Comparison of ENCODE assay signal across 19 cellular contexts in genomic region chrX:134752558-134752957, GRCh38.
"Had no signal": no experiment of that assay in that cellular context is flagged by ENCODE, and none has a peak within 500 bp of the region (broad histone marks: within the 10 kb centered on the region; RNA-seq: fewer than 3 reads in every experiment).

No MANE protein-coding gene starts in this region.

- H3K27ac Mint-ChIP-seq: activated naive CD8-positive, alpha-beta T cell treated with anti-CD3 and anti-CD28 coated beads for 36 hours; naive thymus-derived CD4-positive, alpha-beta T cell; stimulated activated naive CD8-positive, alpha-beta T cell treated with anti-CD3 and anti-CD28 coated beads, Interleukin-15, Interleukin-2, amounts not matched to agents 100 ng/mL and 50 ng/mL, for 24 hours; WTC11 had no signal

- H3K4me1 ChIP-seq: heart right ventricle, prostate gland, thyroid gland had no signal

- H3K9me3 Mint-ChIP-seq: activated naive CD8-positive, alpha-beta T cell treated with anti-CD3 and anti-CD28 coated beads for 36 hours; naive thymus-derived CD4-positive, alpha-beta T cell; stimulated activated naive CD8-positive, alpha-beta T cell treated with anti-CD3 and anti-CD28 coated beads, Interleukin-15, Interleukin-2, amounts not matched to agents 100 ng/mL and 50 ng/mL, for 24 hours; WTC11 had no signal

- H3K27me3 ChIP-seq: cardiac muscle cell had no signal

- H3K36me3 Mint-ChIP-seq: activated naive CD8-positive, alpha-beta T cell treated with anti-CD3 and anti-CD28 coated beads for 36 hours; naive thymus-derived CD4-positive, alpha-beta T cell; WTC11 had no signal

- H3K9me3 ChIP-seq: heart right ventricle, prostate gland, thyroid gland had no signal

- ATAC-seq: heart right ventricle; left lobe of liver; naive thymus-derived CD4-positive, alpha-beta T cell; WTC11 had no signal

- H3K36me3 ChIP-seq: cardiac muscle cell, heart right ventricle, prostate gland, thyroid gland had no signal

- DNase-seq: activated naive CD4-positive, alpha-beta T cell treated with Interleukin-2 at 50 U/mL for 16 hours; activated naive CD8-positive, alpha-beta T cell treated with anti-CD3 and anti-CD28 coated beads for 36 hours; activated T-cell treated with anti-CD3 and anti-CD28 coated beads, Interleukin-2, amount 50 U/mL, for 48 hours; amygdala; foreskin fibroblast; heart right ventricle; naive thymus-derived CD4-positive, alpha-beta T cell; stimulated activated CD4-positive, alpha-beta T cell treated with anti-CD3 and anti-CD28 coated beads, Interleukin-12 subunit alpha, Interleukin-12 subunit beta, amount 100 ng/mL, for 4 hours; substantia nigra; T-helper 1 cell; thyroid gland had no signal

- FAIRE-seq: TTC549 had no signal

- H3K27ac ChIP-seq: cardiac muscle cell, epithelial cell of prostate, heart right ventricle, prostate gland, thyroid gland had no signal

- H3K4me1 Mint-ChIP-seq: activated naive CD8-positive, alpha-beta T cell treated with anti-CD3 and anti-CD28 coated beads for 36 hours had no signal

- H3K4me3 ChIP-seq: cardiac muscle cell, heart right ventricle, lung, prostate gland, thyroid gland had no signal

- H3K4me3 Mint-ChIP-seq: activated naive CD8-positive, alpha-beta T cell treated with anti-CD3 and anti-CD28 coated beads for 36 hours; naive thymus-derived CD4-positive, alpha-beta T cell; stimulated activated naive CD8-positive, alpha-beta T cell treated with anti-CD3 and anti-CD28 coated beads, Interleukin-15, Interleukin-2, amounts not matched to agents 100 ng/mL and 50 ng/mL, for 24 hours; WTC11 had no signal

- H3K27me3 Mint-ChIP-seq: activated naive CD8-positive, alpha-beta T cell treated with anti-CD3 and anti-CD28 coated beads for 36 hours had no signal
